Comparison of ENCODE assay signal across 30 cellular contexts in the genomic region with DNA sequence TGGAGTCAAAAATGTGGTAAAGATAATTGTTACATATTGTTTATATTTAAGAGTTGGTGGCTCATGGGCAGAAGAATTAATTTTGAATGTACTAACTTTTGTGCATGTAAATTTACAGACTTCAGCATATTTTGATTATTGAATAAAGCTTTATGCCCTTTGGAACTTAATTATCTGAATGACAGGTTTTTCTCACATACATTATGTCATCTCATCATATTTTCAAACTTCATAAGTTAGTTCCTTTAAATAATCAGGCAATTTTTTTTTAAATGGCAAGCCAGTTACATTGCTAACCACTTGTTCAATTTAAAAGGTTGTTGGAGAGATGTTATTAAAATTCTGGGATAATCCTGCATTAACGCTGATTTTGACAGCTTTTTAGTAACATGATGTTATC.
"Had no signal": no experiment of that assay in that cellular context is flagged by ENCODE, and none has a peak within 500 bp of the region (broad histone marks: within the 10 kb centered on the region; RNA-seq: fewer than 3 reads in every experiment).

No MANE protein-coding gene starts in this region.

- FAIRE-seq: astrocyte, bronchial epithelial cell, endothelial cell of umbilical vein had no signal

- DNase-seq: activated B cell treated with CpG ODN at 0.5 μM for 24 hours; activated CD4-positive, alpha-beta T cell treated with anti-CD3 and anti-CD28 coated beads for 48 hours; activated CD4-positive, alpha-beta T cell treated with anti-CD3 and anti-CD28 coated beads, Interleukin-2, amount 50 U/mL, for 1 hour; activated CD4-positive, alpha-beta T cell treated with anti-CD3 and anti-CD28 coated beads, Interleukin-2, amount 50 U/mL, for 48 hours; activated CD8-positive, alpha-beta memory T cell treated with anti-CD3 and anti-CD28 coated beads, Interleukin-2, amount 10 ng/mL, durations not matched to agents 7 days and 5 days; activated CD8-positive, alpha-beta memory T cell treated with anti-CD3 and anti-CD28 coated beads, Interleukin-2, amount 50 U/mL, for 4 hours; activated CD8-positive, alpha-beta T cell treated with anti-CD3 and anti-CD28 coated beads for 36 hours; activated gamma-delta T cell; activated naive CD4-positive, alpha-beta T cell; activated naive CD4-positive, alpha-beta T cell treated with anti-CD3 and anti-CD28 coated beads, Interleukin-2, amount 10 ng/mL, durations not matched to agents 7 days and 5 days; activated naive CD8-positive, alpha-beta T cell treated with anti-CD3 and anti-CD28 coated beads, Interleukin-2, amount 10 ng/mL, durations not matched to agents 7 days and 5 days; activated T-cell treated with anti-CD3 and anti-CD28 coated beads, Interleukin-2, amount 50 U/mL, for 1 hour; activated T-cell treated with anti-CD3 and anti-CD28 coated beads, Interleukin-2, amount 50 U/mL, for 48 hours; anterior cingulate cortex; brain microvascular endothelial cell; effector CD8-positive, alpha-beta T cell; esophagus squamous epithelium; foreskin melanocyte; T-helper 1 cell; T-helper 17 cell; T1000; WERI-Rb-1 had no signal

- H3K27ac ChIP-seq: brain microvascular endothelial cell, coronary artery, epithelial cell of prostate, esophagus squamous epithelium, gastroesophageal sphincter, WERI-Rb-1 had no signal

- H3K4me1 ChIP-seq: esophagus squamous epithelium, gastroesophageal sphincter had no signal

- H3K9me3 ChIP-seq: esophagus squamous epithelium, gastroesophageal sphincter had no signal

- H3K36me3 ChIP-seq: brain microvascular endothelial cell, esophagus squamous epithelium, gastroesophageal sphincter, WERI-Rb-1 had no signal

- ATAC-seq: activated CD4-positive, CD25-positive, alpha-beta regulatory T cell treated with anti-CD3 and anti-CD28 coated beads, Interleukin-2, amount 50 U/mL, for 24 hours; activated CD8-positive, alpha-beta memory T cell treated with anti-CD3 and anti-CD28 coated beads, Interleukin-2, amount 10 ng/mL, durations not matched to agents 7 days and 5 days; activated CD8-positive, alpha-beta T cell treated with anti-CD3 and anti-CD28 coated beads for 36 hours; activated naive CD4-positive, alpha-beta T cell treated with anti-CD3 and anti-CD28 coated beads, Interleukin-2, amount 50 U/mL, for 72 hours; gastroesophageal sphincter; T-helper 17 cell had no signal

- H3K27me3 ChIP-seq: brain microvascular endothelial cell, esophagus squamous epithelium, gastroesophageal sphincter had no signal

- H3K4me3 ChIP-seq: coronary artery, esophagus squamous epithelium, gastroesophageal sphincter had no signal
